21 cellular contexts compared by ENCODE assay signal in the genomic region with DNA sequence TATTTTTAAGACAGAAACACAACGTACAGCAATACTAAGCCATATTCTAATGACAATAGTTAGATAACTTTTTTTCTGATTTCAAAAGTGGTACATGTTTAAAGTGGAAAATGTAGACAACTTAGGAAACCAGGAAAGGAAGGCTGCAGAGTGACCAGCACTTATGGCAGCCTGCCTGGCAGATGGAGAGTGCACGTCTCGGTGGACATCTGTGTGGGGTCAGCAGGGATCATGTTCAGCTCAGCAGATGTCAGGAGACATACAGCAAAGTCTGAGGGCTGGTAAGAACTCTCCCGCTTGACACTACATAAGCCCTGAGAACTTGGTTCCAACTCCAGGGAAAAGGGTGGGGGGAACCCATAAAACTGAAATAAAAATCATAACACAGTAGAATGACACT.
"Had no signal": no experiment of that assay in that cellular context is flagged by ENCODE, and none has a peak within 500 bp of the region (broad histone marks: within the 10 kb centered on the region; RNA-seq: fewer than 3 reads in every experiment).

No MANE protein-coding gene starts in this region.

- H3K9me3 ChIP-seq: esophagus muscularis mucosa, gastrocnemius medialis, left ventricle myocardium inferior, neutrophil, spleen, testis, tibial nerve had no signal

- ATAC-seq: effector memory CD8-positive, alpha-beta T cell; gastrocnemius medialis; naive thymus-derived CD8-positive, alpha-beta T cell; sciatic nerve; stimulated activated naive B cell treated with anti-CD40 and anti-IgM and Interleukin-4, amounts not matched to agents 10 μg/mL and 1 μg/mL and 100 μg/mL, for 72 hours; stimulated activated naive CD8-positive, alpha-beta T cell treated with anti-CD3 and anti-CD28 coated beads, Interleukin-15, amount 100 ng/mL, for 72 hours had no signal

- DNase-seq: effector memory CD8-positive, alpha-beta T cell; gastrocnemius medialis; islet precursor cell; left ventricle myocardium inferior; mesendoderm; naive thymus-derived CD8-positive, alpha-beta T cell; posterior cingulate gyrus; spleen; stimulated activated CD4-positive, alpha-beta T cell treated with anti-CD3 and anti-CD28 coated beads, Interleukin-15, amount 100 ng/mL, for 24 hours; stimulated activated CD4-positive, alpha-beta T cell treated with anti-CD3 and anti-CD28 coated beads, Interleukin-1b, Interleukin-23, amount 100 ng/mL, for 48 hours; stimulated activated CD4-positive, alpha-beta T cell treated with anti-CD3 and anti-CD28 coated beads, Interleukin-4, amount 100 ng/mL, for 24 hours; stimulated activated naive B cell treated with anti-CD40 and anti-IgM and Interleukin-4, amounts not matched to agents 10 μg/mL and 1 μg/mL and 100 μg/mL, for 72 hours; stimulated activated naive CD8-positive, alpha-beta T cell treated with anti-CD3 and anti-CD28 coated beads, Interleukin-15, amount 100 ng/mL, for 72 hours; testis had no signal

- H3K4me1 ChIP-seq: esophagus muscularis mucosa, gastrocnemius medialis, spleen, testis, tibial nerve had no signal

- FAIRE-seq: colon had no signal

- H3K36me3 ChIP-seq: esophagus muscularis mucosa, gastrocnemius medialis, left ventricle myocardium inferior, neutrophil, spleen, tibial nerve had no signal

- H3K4me3 ChIP-seq: esophagus muscularis mucosa, gastrocnemius medialis, left ventricle myocardium inferior, lung, spleen, testis, tibial nerve had no signal

- H3K27ac ChIP-seq: epithelial cell of prostate, esophagus muscularis mucosa, gastrocnemius medialis, left ventricle myocardium inferior, neutrophil, spleen, testis, tibial nerve had no signal

- H3K27me3 ChIP-seq: esophagus muscularis mucosa, gastrocnemius medialis, testis, tibial nerve had no signal
